17 cellular contexts compared by ENCODE assay signal in genomic region chr2:20496942-20497341, GRCh38. TPM values are rescaled to one million over a fixed set of nuclear protein-coding genes. Genes with fewer than 3 reads are reported as not detected.
DNase-seq lines count a peak whose midpoint lies in the region; ATAC-seq, FAIRE-seq and TF ChIP-seq lines count a peak whose summit lies in the region.
"Had no signal": no experiment of that assay in that cellular context is flagged by ENCODE, and none has a peak within 500 bp of the region (broad histone marks: within the 10 kb centered on the region; RNA-seq: fewer than 3 reads in every experiment).

No MANE protein-coding gene starts in this region.

- intact Hi-C loops in gastrocnemius medialis (cut with DNase I; ENCODE audit: low total_unique reads) = no loop called here
- intact Hi-C loops in activated naive CD4-positive, alpha-beta T cell treated with anti-CD3 and anti-CD28 coated beads for 36 hours (cut with micrococcal nuclease) = no loop called here

- CTCF ChIA-PET in A549 (lab: Yijun Ruan, JAX) (interaction anchor here (1.2 to 3.0 kb wide), 3 partner anchors 16 to 154 kb away, joined by 3 to 11 read pairs (median 5); partner anchors contain the start of gene HS1BP3), RWPE1 (lab: Yijun Ruan, JAX) (no interaction called here)
- CTCF ChIA-PET in activated naive CD4-positive, alpha-beta T cell treated with anti-CD3 and anti-CD28 coated beads for 36 hours (lab: Charles Lee) = no interaction called here

- H3K27me3 ChIP-seq in gastrocnemius medialis = no peaks in the 10 kb centered on the region

- no peak for TF ChIP-seq POLR2A in A549 (IDR thresholded peaks at IDR 0.05; ENCODE audit: low read length)
- no peak for TF ChIP-seq POLR2A in gastrocnemius medialis (IDR thresholded peaks at IDR 0.05)

- peaks cover 11% of the 10 kb centered on the region for H3K27me3 Mint-ChIP-seq in nephron (ENCODE audit: low read depth)
- peaks cover 2% of the 10 kb centered on the region for H3K27me3 Mint-ChIP-seq in activated naive CD4-positive, alpha-beta T cell treated with anti-CD3 and anti-CD28 coated beads for 36 hours (ENCODE audit: low read depth)

- ATAC-seq in A549 (peak in 1 of 2 experiments; percentile 9; a peak in 2 of 6 replicates), gastrocnemius medialis (peak; percentile 58 to 74), HG02852 (IDR thresholded peaks at IDR 0.05; ENCODE audit: unreplicated experiment) (no peak)
- ATAC-seq: GM23338, K562 had no signal

- H3K4me1 ChIP-seq in A549 (peaks cover 38% of the 10 kb centered on the region), gastrocnemius medialis (peaks cover 13 to 19% of the 10 kb centered on the region in 2 donors)

- peak overlapping the region; percentile 44; the same call in 2 of the 3 replicates for H3K4me2 ChIP-seq in A549
- H3K4me2 ChIP-seq: GM23338 had no signal

- H3K27ac Mint-ChIP-seq in nephron = peak overlapping the region; percentile 33 to 66 (median 36)
- no peak overlapping the region for H3K27ac Mint-ChIP-seq in activated naive CD4-positive, alpha-beta T cell treated with anti-CD3 and anti-CD28 coated beads for 36 hours
- H3K27ac Mint-ChIP-seq: GM23338 had no signal

- WGBS in A549 (ENCODE audit: missing lambda C conversion rate) = 90% methylated on average over 11 of the region's 11 CpGs

- POLR2A ChIA-PET in A549 (lab: Yijun Ruan, JAX) (interaction anchor here (1.0 to 2.5 kb wide), 2 partner anchors 47 to 50 kb away, joined by 3 to 16 read pairs; partner anchors contain the start of gene RHOB), RWPE1 (lab: Yijun Ruan, JAX; ENCODE audit: low non-redundant PET) (no interaction called here)

- FAIRE-seq in A549 (lab: Jason Lieb, UNC) = no peak
- FAIRE-seq: GM12891, K562 had no signal

- H3K9me3 Mint-ChIP-seq in nephron = no peaks in the 10 kb centered on the region
- no peaks in the 10 kb centered on the region for H3K9me3 Mint-ChIP-seq in activated naive CD4-positive, alpha-beta T cell treated with anti-CD3 and anti-CD28 coated beads for 36 hours
- H3K9me3 Mint-ChIP-seq: GM23338 had no signal

- no peak for TF ChIP-seq EP300 in A549 (IDR thresholded peaks at IDR 0.05)

- H3K4me3 ChIP-seq in A549 (no peak overlapping the region), gastrocnemius medialis (no peak overlapping the region)
- H3K4me3 ChIP-seq: GM23338, K562 had no signal

- H3K27ac ChIP-seq in A549 (peak overlapping the region; percentile 43 to 70; a peak in 5 of 6 replicates), RWPE1 (peak overlapping the region; percentile 62), gastrocnemius medialis (peak overlapping the region; percentile 69 to 92 (median 80))

- no peak for DNase-seq in A549 (ENCODE audit: low read depth in 1 of 2, low spot score in 1 of 2)
- DNase-seq in RWPE1 (ENCODE audit: low spot score) = no peak
- DNase-seq in gastrocnemius medialis = peak; percentile 61 to 80
- DNase-seq in SW480 (ENCODE audit: low spot score) = no peak
- DNase-seq in activated CD4-positive, alpha-beta T cell treated with anti-CD3 and anti-CD28 coated beads for 48 hours = no peak
- DNase-seq in activated naive CD4-positive, alpha-beta T cell treated with anti-CD3 and anti-CD28 coated beads for 36 hours = no peak
- DNase-seq: ACHN, COR-L47, GF-D8, MV-4-11, NCI-H2171, NCI-H446 treated with DMSO at 0.1 percent for 48 hours had no signal

- no peak overlapping the region for H3K4me3 Mint-ChIP-seq in nephron
- H3K4me3 Mint-ChIP-seq in activated naive CD4-positive, alpha-beta T cell treated with anti-CD3 and anti-CD28 coated beads for 36 hours = no peak overlapping the region
- H3K4me3 Mint-ChIP-seq: GM23338 had no signal

- H3K9me3 ChIP-seq in A549 (no peaks in the 10 kb centered on the region), gastrocnemius medialis (no peaks in the 10 kb centered on the region)

- H3K36me3 Mint-ChIP-seq in nephron (ENCODE audit: low read depth) = no peaks in the 10 kb centered on the region
- H3K36me3 Mint-ChIP-seq in activated naive CD4-positive, alpha-beta T cell treated with anti-CD3 and anti-CD28 coated beads for 36 hours (ENCODE audit: low read depth) = no peaks in the 10 kb centered on the region

- no peaks in the 10 kb centered on the region for H3K36me3 ChIP-seq in gastrocnemius medialis

- H3K4me1 Mint-ChIP-seq in nephron = peaks cover 33% of the 10 kb centered on the region
- H3K4me1 Mint-ChIP-seq in activated naive CD4-positive, alpha-beta T cell treated with anti-CD3 and anti-CD28 coated beads for 36 hours (ENCODE audit: low read depth) = peaks cover 4% of the 10 kb centered on the region

- in situ Hi-C loops in gastrocnemius medialis (cut with MboI; ENCODE audit: low sequenced_read_pairs in 4 of 4) = loop anchor here in 1 of 4 donors (5.0 kb wide), 1 partner anchor 40 kb away; no protein-coding TSS in a partner anchor

- TF ChIP-seq CTCF in A549 (IDR thresholded peaks at IDR 0.05) (no peak), RWPE1 (conservative IDR thresholded peaks at IDR 0.05; ENCODE audit: low read depth) (no peak), nephron (IDR thresholded peaks at IDR 0.05; ENCODE audit: unreplicated experiment in 3 of 3) (no peak), gastrocnemius medialis (IDR thresholded peaks at IDR 0.05 in 4 of 5, conservative IDR thresholded peaks at IDR 0.05 in 1 of 5) (no peak)

- no peak for TF ChIP-seq RAD21 in A549 (conservative IDR thresholded peaks at IDR 0.05 in 1 of 2, IDR thresholded peaks at IDR 0.05 in 1 of 2)

TF ChIP-seq in A549, 52 proteins besides CTCF, POLR2A, EP300 and RAD21:
- no peak for TF ChIP-seq TP53 (CRISPR knock-in tag; IDR thresholded peaks at IDR 0.05)
- TF ChIP-seq NPAS2 (CRISPR knock-in tag; IDR thresholded peaks at IDR 0.05; ENCODE audit: borderline replicate concordance) = no peak
- no peak for TF ChIP-seq ESRRA (IDR thresholded peaks at IDR 0.05; ENCODE audit: borderline replicate concordance, low read length)
- TF ChIP-seq, protein P1, sequence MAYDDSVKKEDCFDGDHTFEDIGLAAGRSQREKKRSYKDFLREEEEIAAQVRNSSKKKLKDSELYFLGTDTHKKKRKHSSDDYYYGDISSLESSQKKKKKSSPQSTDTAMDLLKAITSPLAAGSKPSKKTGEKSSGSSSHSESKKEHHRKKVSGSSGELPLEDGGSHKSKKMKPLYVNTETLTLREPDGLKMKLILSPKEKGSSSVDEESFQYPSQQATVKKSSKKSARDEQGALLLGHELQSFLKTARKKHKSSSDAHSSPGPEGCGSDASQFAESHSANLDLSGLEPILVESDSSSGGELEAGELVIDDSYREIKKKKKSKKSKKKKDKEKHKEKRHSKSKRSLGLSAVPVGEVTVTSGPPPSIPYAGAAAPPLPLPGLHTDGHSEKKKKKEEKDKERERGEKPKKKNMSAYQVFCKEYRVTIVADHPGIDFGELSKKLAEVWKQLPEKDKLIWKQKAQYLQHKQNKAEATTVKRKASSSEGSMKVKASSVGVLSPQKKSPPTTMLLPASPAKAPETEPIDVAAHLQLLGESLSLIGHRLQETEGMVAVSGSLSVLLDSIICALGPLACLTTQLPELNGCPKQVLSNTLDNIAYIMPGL (CRISPR knock-in tag; IDR thresholded peaks at IDR 0.05; ENCODE audit: borderline replicate concordance) = no peak
- no peak for TF ChIP-seq POLR2AphosphoS2 (conservative IDR thresholded peaks at IDR 0.05; ENCODE audit: low read length)
- TF ChIP-seq, protein P2, sequence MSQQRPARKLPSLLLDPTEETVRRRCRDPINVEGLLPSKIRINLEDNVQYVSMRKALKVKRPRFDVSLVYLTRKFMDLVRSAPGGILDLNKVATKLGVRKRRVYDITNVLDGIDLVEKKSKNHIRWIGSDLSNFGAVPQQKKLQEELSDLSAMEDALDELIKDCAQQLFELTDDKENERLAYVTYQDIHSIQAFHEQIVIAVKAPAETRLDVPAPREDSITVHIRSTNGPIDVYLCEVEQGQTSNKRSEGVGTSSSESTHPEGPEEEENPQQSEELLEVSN (IDR thresholded peaks at IDR 0.05; ENCODE audit: borderline replicate concordance, low read depth) = no peak
- TF ChIP-seq PHF8 (IDR thresholded peaks at IDR 0.05; ENCODE audit: borderline replicate concordance, low read depth) = no peak
- TF ChIP-seq, protein P3, sequence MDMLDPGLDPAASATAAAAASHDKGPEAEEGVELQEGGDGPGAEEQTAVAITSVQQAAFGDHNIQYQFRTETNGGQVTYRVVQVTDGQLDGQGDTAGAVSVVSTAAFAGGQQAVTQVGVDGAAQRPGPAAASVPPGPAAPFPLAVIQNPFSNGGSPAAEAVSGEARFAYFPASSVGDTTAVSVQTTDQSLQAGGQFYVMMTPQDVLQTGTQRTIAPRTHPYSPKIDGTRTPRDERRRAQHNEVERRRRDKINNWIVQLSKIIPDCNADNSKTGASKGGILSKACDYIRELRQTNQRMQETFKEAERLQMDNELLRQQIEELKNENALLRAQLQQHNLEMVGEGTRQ (IDR thresholded peaks at IDR 0.05) = no peak
- no peak for TF ChIP-seq CEBPB (IDR thresholded peaks at IDR 0.05)
- no peak for TF ChIP-seq KDM1A (IDR thresholded peaks at IDR 0.05; ENCODE audit: low read depth)
- no peak for TF ChIP-seq CHD2 (IDR thresholded peaks at IDR 0.05; ENCODE audit: low read length, partially characterized antibody)
- TF ChIP-seq EHMT2 (IDR thresholded peaks at IDR 0.05; ENCODE audit: low read depth) = no peak
- TF ChIP-seq ZNF302 (CRISPR knock-in tag; IDR thresholded peaks at IDR 0.05) = no peak
- TF ChIP-seq JUN (IDR thresholded peaks at IDR 0.05) = no peak
- TF ChIP-seq HEYL (CRISPR knock-in tag; IDR thresholded peaks at IDR 0.05) = no peak

RNA-seq across cellular contexts. Expression of gene RHOB, which starts 50.1 kb away (rescaled TPM):
- polyA plus RNA-seq in A549 (2011; rRNA removed) (110 and 157 TPM in 2 replicates), A549 (2017; fragmentation: RNase III; extraction: RNeasy Plus Mini Kit Qiagen cat#74134 plus additional on column Dnase treatment) (84.5 to 99.9 TPM (median 87.1 TPM) in 3 replicates)
- polyA plus RNA-seq in A549 (2012; cell fraction: cytosol; rRNA removed) = 188 and 248 TPM in 2 replicates
- 254 and 349 TPM in 2 replicates for polyA plus RNA-seq in A549 (2012; cell fraction: nucleus; rRNA removed)
- polyA minus RNA-seq in A549 (2011; rRNA and poly(A)+ RNA removed) = 40.0 and 55.9 TPM in 2 replicates
- 1,000 to 10,000 TPM in 2 of 4 donors, 100 to 1,000 TPM in 2; 696 to 1,267 (median 1,094) TPM for total RNA-seq in gastrocnemius medialis
- total RNA-seq in activated naive CD4-positive, alpha-beta T cell treated with anti-CD3 and anti-CD28 coated beads for 36 hours = 1 to 10 TPM; 1.8 to 2.0 TPM

Comparison
In these comparisons a context has a peak if more than half of its experiments do, and no peak if none do; other contexts are left out.
1. DNase-seq: peak in gastrocnemius medialis (2 of 2); none in A549 (0 of 2), RWPE1 (single experiment), SW480 (single experiment), activated CD4-positive, alpha-beta T cell treated with anti-CD3 and anti-CD28 coated beads for 48 hours (single experiment) and activated naive CD4-positive, alpha-beta T cell treated with anti-CD3 and anti-CD28 coated beads for 36 hours (single experiment).
2. RNA of gene RHOB, which starts 50.1 kb away (total RNA-seq): 696 to 1,267 TPM in gastrocnemius medialis; 1.8 to 2.0 TPM in activated naive CD4-positive, alpha-beta T cell treated with anti-CD3 and anti-CD28 coated beads for 36 hours; every median in the first group is over 100 times any median in the second.
3. Peak in every context shown above with its lines, with median percentiles within 50 percentile points of each other: H3K27ac ChIP-seq.